Comparison of ENCODE assay signal across 17 cellular contexts in genomic region chr4:12389604-12390003, GRCh38.
DNase-seq lines count a peak whose midpoint lies in the region; ATAC-seq and TF ChIP-seq lines count a peak whose summit lies in the region.
"Had no signal": no experiment of that assay in that cellular context is flagged by ENCODE, and none has a peak within 500 bp of the region (broad histone marks: within the 10 kb centered on the region; RNA-seq: fewer than 3 reads in every experiment).

No MANE protein-coding gene starts in this region.

- no peak overlapping the region for H3K4me3 Mint-ChIP-seq in mesothelial cell of epicardium
- H3K4me3 Mint-ChIP-seq in activated naive CD4-positive, alpha-beta T cell treated with anti-CD3 and anti-CD28 coated beads, Interleukin-2, amount 10 ng/mL, durations not matched to agents 7 days and 5 days = no peak overlapping the region
- H3K4me3 Mint-ChIP-seq in osteocyte (ENCODE audit: unreplicated experiment) = no peak overlapping the region
- H3K4me3 Mint-ChIP-seq: CD4-positive, alpha-beta memory T cell had no signal

- no peak overlapping the region for H2AK5ac ChIP-seq in trophoblast cell (ENCODE audit: low read length)

- peak; percentile 26 to 93 (median 72) for ATAC-seq in heart left ventricle
- no peak for ATAC-seq in right cardiac atrium
- peak; percentile 70 to 94 for ATAC-seq in left cardiac atrium
- ATAC-seq: GM12878 had no signal

- no peak for TF ChIP-seq POLR2A in heart left ventricle (IDR thresholded peaks at IDR 0.05)

- H3K4me2 ChIP-seq in trophoblast cell (ENCODE audit: low read length) = no peak overlapping the region

- no peak for TF ChIP-seq CTCF in heart left ventricle (IDR thresholded peaks at IDR 0.05)
- no peak for TF ChIP-seq CTCF in mesothelial cell of epicardium (IDR thresholded peaks at IDR 0.05; ENCODE audit: unreplicated experiment)
- no peak for TF ChIP-seq CTCF in osteocyte (IDR thresholded peaks at IDR 0.05)

- peaks cover 0 to 6% (median 0%) of the 10 kb centered on the region in 12 donors for H3K4me1 ChIP-seq in heart left ventricle
- H3K4me1 ChIP-seq in right cardiac atrium (ENCODE audit: control insufficient read depth, insufficient read depth, low read length) = no peaks in the 10 kb centered on the region
- no peaks in the 10 kb centered on the region for H3K4me1 ChIP-seq in trophoblast cell (ENCODE audit: control insufficient read depth in 1 of 2, insufficient read depth in 2 of 2, low read length in 2 of 2)
- H3K4me1 ChIP-seq: Caco-2 had no signal

- no peaks in the 10 kb centered on the region for H3K79me2 ChIP-seq in trophoblast cell (ENCODE audit: control insufficient read depth, insufficient read depth, low read length, poor library complexity)

- H3K9me3 ChIP-seq in heart left ventricle = peaks cover 0 to 10% (median 0%) of the 10 kb centered on the region in 12 donors
- no peaks in the 10 kb centered on the region for H3K9me3 ChIP-seq in right cardiac atrium (ENCODE audit: control insufficient read depth, low read length)
- no peaks in the 10 kb centered on the region for H3K9me3 ChIP-seq in trophoblast cell (ENCODE audit: insufficient read depth, low read depth, low read length)
- H3K9me3 ChIP-seq: Caco-2 had no signal

- H3K14ac ChIP-seq in trophoblast cell (ENCODE audit: low read length) = no peak overlapping the region

- H3K27me3 ChIP-seq in heart left ventricle = no peaks in the 10 kb centered on the region
- H3K27me3 ChIP-seq in right cardiac atrium (ENCODE audit: control insufficient read depth, insufficient read depth) = no peaks in the 10 kb centered on the region
- no peaks in the 10 kb centered on the region for H3K27me3 ChIP-seq in trophoblast cell (ENCODE audit: insufficient read depth, low read length)

- CTCF ChIA-PET in activated naive CD4-positive, alpha-beta T cell treated with anti-CD3 and anti-CD28 coated beads, Interleukin-2, amount 10 ng/mL, durations not matched to agents 7 days and 5 days (lab: Charles Lee) = no interaction called here

- no peak overlapping the region for H4K8ac ChIP-seq in trophoblast cell (ENCODE audit: low read depth, low read length)

- H3K4me1 Mint-ChIP-seq in mesothelial cell of epicardium = no peaks in the 10 kb centered on the region
- no peaks in the 10 kb centered on the region for H3K4me1 Mint-ChIP-seq in activated naive CD4-positive, alpha-beta T cell treated with anti-CD3 and anti-CD28 coated beads, Interleukin-2, amount 10 ng/mL, durations not matched to agents 7 days and 5 days
- no peaks in the 10 kb centered on the region for H3K4me1 Mint-ChIP-seq in osteocyte (ENCODE audit: unreplicated experiment)
- H3K4me1 Mint-ChIP-seq: CD4-positive, alpha-beta memory T cell had no signal

- intact Hi-C loops in heart left ventricle (cut with DNase I) = loop anchor here in 2 of 10 donors (1.0 to 10.0 kb wide), 3 partner anchors 99 to 215 kb away; no protein-coding TSS in a partner anchor
- intact Hi-C loops in right cardiac atrium (cut with DNase I) = no loop called here
- intact Hi-C loops in left cardiac atrium (cut with DNase I) = loop anchor here in 1 of 2 donors (10.0 kb wide), 1 partner anchor 215 kb away; no protein-coding TSS in a partner anchor

- H3K4me3 ChIP-seq in heart left ventricle (no peak overlapping the region), right cardiac atrium (ENCODE audit: low read length) (no peak overlapping the region), trophoblast cell (ENCODE audit: low read depth, low read length) (no peak overlapping the region)
- H3K4me3 ChIP-seq: GM12878, GM23248 had no signal

- H3K27me3 Mint-ChIP-seq in mesothelial cell of epicardium (ENCODE audit: low read depth) = no peaks in the 10 kb centered on the region
- no peaks in the 10 kb centered on the region for H3K27me3 Mint-ChIP-seq in activated naive CD4-positive, alpha-beta T cell treated with anti-CD3 and anti-CD28 coated beads, Interleukin-2, amount 10 ng/mL, durations not matched to agents 7 days and 5 days
- H3K27me3 Mint-ChIP-seq in osteocyte (ENCODE audit: unreplicated experiment) = no peaks in the 10 kb centered on the region
- H3K27me3 Mint-ChIP-seq: CD4-positive, alpha-beta memory T cell had no signal

- H2BK12ac ChIP-seq in trophoblast cell (ENCODE audit: low read length) = no peak overlapping the region

- H2BK120ac ChIP-seq in trophoblast cell (ENCODE audit: insufficient read depth, low read length, poor library complexity) = no peak overlapping the region

- no peak overlapping the region for H2AFZ ChIP-seq in trophoblast cell (ENCODE audit: insufficient read depth, low read length, poor library complexity)
- H2AFZ ChIP-seq: GM23248 had no signal

- 38 to 65% (median 49%) methylated on average over 2 of the region's 2 CpGs for WGBS in heart left ventricle, 4 donors
- 67% methylated on average over 2 of the region's 2 CpGs for WGBS in right cardiac atrium
- WGBS in trophoblast cell (ENCODE audit: extremely low coverage, insufficient coverage, insufficient read length) = no CpG with 5 or more reads among the region's 2 CpGs

- H3K9me3 Mint-ChIP-seq in mesothelial cell of epicardium (peaks cover 10% of the 10 kb centered on the region), osteocyte (ENCODE audit: unreplicated experiment) (peaks cover 16% of the 10 kb centered on the region)
- no peaks in the 10 kb centered on the region for H3K9me3 Mint-ChIP-seq in activated naive CD4-positive, alpha-beta T cell treated with anti-CD3 and anti-CD28 coated beads, Interleukin-2, amount 10 ng/mL, durations not matched to agents 7 days and 5 days

- no peak overlapping the region for H3K23ac ChIP-seq in trophoblast cell (ENCODE audit: low read length)

- no peaks in the 10 kb centered on the region for H3K79me1 ChIP-seq in trophoblast cell (ENCODE audit: low read length)

- H3K18ac ChIP-seq in trophoblast cell (ENCODE audit: low read length) = no peak overlapping the region

- no peak overlapping the region for H3K4ac ChIP-seq in trophoblast cell (ENCODE audit: low read depth, low read length)

- H3K27ac Mint-ChIP-seq in mesothelial cell of epicardium (no peak overlapping the region), osteocyte (ENCODE audit: unreplicated experiment) (no peak overlapping the region)
- H3K27ac Mint-ChIP-seq in activated naive CD4-positive, alpha-beta T cell treated with anti-CD3 and anti-CD28 coated beads, Interleukin-2, amount 10 ng/mL, durations not matched to agents 7 days and 5 days = no peak overlapping the region
- H3K27ac Mint-ChIP-seq: CD4-positive, alpha-beta memory T cell had no signal

- H3K9ac ChIP-seq in trophoblast cell (ENCODE audit: low read length) = no peak overlapping the region
- H3K9ac ChIP-seq: GM23248 had no signal

- H2BK5ac ChIP-seq in trophoblast cell (ENCODE audit: low read depth, low read length, poor library complexity) = no peak overlapping the region

- H3K36me3 Mint-ChIP-seq in mesothelial cell of epicardium = no peaks in the 10 kb centered on the region
- H3K36me3 Mint-ChIP-seq in activated naive CD4-positive, alpha-beta T cell treated with anti-CD3 and anti-CD28 coated beads, Interleukin-2, amount 10 ng/mL, durations not matched to agents 7 days and 5 days = no peaks in the 10 kb centered on the region
- H3K36me3 Mint-ChIP-seq in osteocyte (ENCODE audit: unreplicated experiment) = no peaks in the 10 kb centered on the region
- H3K36me3 Mint-ChIP-seq: CD4-positive, alpha-beta memory T cell had no signal

- H3K27ac ChIP-seq in heart left ventricle = peak overlapping the region in 2 of 12 donors; percentile 29 to 37
- no peak overlapping the region for H3K27ac ChIP-seq in right cardiac atrium (ENCODE audit: low read length)
- H3K27ac ChIP-seq in epithelial cell of prostate = no peak overlapping the region
- no peak overlapping the region for H3K27ac ChIP-seq in trophoblast cell (ENCODE audit: low read depth, low read length)
- H3K27ac ChIP-seq: GM23248 had no signal

- DNase-seq in heart left ventricle (peak in 1 of 5 donors; percentile 30), right cardiac atrium (no peak), epithelial cell of prostate (ENCODE audit: low read depth, low spot score) (peak; percentile 31), left cardiac atrium (no peak), trophoblast cell (peak; percentile 1 to 53), mesothelial cell of epicardium (ENCODE audit: low spot score in 2 of 2, unreplicated experiment in 2 of 2) (no peak), osteocyte (ENCODE audit: extremely low spot score, unreplicated experiment) (no peak)
- DNase-seq in activated naive CD4-positive, alpha-beta T cell treated with anti-CD3 and anti-CD28 coated beads, Interleukin-2, amount 10 ng/mL, durations not matched to agents 7 days and 5 days = no peak
- DNase-seq: C1 segment of cervical spinal cord; Caco-2; CD4-positive, alpha-beta memory T cell; DMS153; DND-41; GM23248; H7; HCEC 1CT had no signal

- no peak overlapping the region for H4K12ac ChIP-seq in trophoblast cell (ENCODE audit: low read depth, low read length)

- no peak overlapping the region for H4K91ac ChIP-seq in trophoblast cell (ENCODE audit: low read depth, low read length)

- H3K36me3 ChIP-seq in heart left ventricle (no peaks in the 10 kb centered on the region), trophoblast cell (ENCODE audit: control insufficient read depth in 1 of 2, insufficient read depth in 2 of 2, low read length in 2 of 2) (no peaks in the 10 kb centered on the region)

Comparison
In these comparisons a context has a peak if more than half of its experiments do, and no peak if none do; other contexts are left out.
1. ATAC-seq: peak in heart left ventricle (4 of 4) and left cardiac atrium (2 of 2); none in right cardiac atrium (0 of 2).
2. DNase-seq: peak in epithelial cell of prostate (single experiment) and trophoblast cell (2 of 2); none in right cardiac atrium (0 of 3), left cardiac atrium (single experiment), mesothelial cell of epicardium (0 of 2), activated naive CD4-positive, alpha-beta T cell treated with anti-CD3 and anti-CD28 coated beads, Interleukin-2, amount 10 ng/mL, durations not matched to agents 7 days and 5 days (single experiment) and osteocyte (single experiment).